In the genomic region with DNA sequence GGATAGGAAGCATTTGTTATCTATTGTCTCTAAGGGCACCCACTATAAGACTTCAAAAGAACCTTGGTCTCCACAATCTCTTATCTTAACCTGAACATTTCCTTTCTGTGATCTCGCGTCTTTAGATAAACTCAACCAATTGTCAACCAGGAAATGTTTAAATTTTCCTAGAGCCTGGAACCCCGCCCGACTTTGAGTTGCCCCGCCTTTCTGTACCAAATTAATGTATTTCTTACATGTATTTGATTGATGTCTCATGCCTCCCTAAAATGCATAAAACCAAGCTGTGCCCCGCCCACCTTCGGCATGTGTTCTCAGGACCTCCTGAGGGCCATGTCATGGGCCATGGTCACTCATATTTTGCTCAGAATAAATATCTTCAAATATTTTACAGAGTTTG, we compare ENCODE assay signal across 24 cellular contexts. TPM values are rescaled to one million over a fixed set of nuclear protein-coding genes. Genes with fewer than 3 reads are reported as not detected.
"Had no signal": no experiment of that assay in that cellular context is flagged by ENCODE, and none has a peak within 500 bp of the region (broad histone marks: within the 10 kb centered on the region; RNA-seq: fewer than 3 reads in every experiment).

No MANE protein-coding gene starts in this region.

- H3K4me3 ChIP-seq: lower lobe of right lung, right atrium auricular region, testis, tibial artery, upper lobe of left lung had no signal

- H3K36me3 ChIP-seq: lower lobe of right lung, neutrophil, right atrium auricular region, tibial artery, upper lobe of left lung had no signal

- DNase-seq: effector memory CD4-positive, alpha-beta T cell; hypothalamus; immature natural killer cell; islet precursor cell; kidney glomerular epithelial cell; left ventricle myocardium superior; lower lobe of right lung; naive B cell; stimulated activated CD4-positive, alpha-beta T cell treated with anti-CD3 and anti-CD28 coated beads, Interleukin-2, amount 100 ng/mL, for 24 hours; stimulated activated CD4-positive, alpha-beta T cell treated with anti-CD3 and anti-CD28 coated beads, Interleukin-4, amount 100 ng/mL, for 24 hours; stimulated activated naive CD4-positive, alpha-beta T cell treated with Interleukin-2 at 50 U/mL for 16 hours; substantia nigra; testis; tibial artery had no signal

- H3K27ac Mint-ChIP-seq: dendritic cell treated with granulocyte-macrophage colony-stimulating factor and Interleukin-4, amounts not matched to agents 40 ng/mL and 50 ng/mL, for 4 days; immature natural killer cell; naive B cell; natural killer cell treated with Interleukin-12 subunit alpha and Interleukin-12 subunit beta and Interleukin-15 and Interleukin-18, amount 100 ng/mL, for 72 hours; progenitor cell of endocrine pancreas; stimulated activated effector memory CD8-positive, alpha-beta T cell treated with anti-CD3 and anti-CD28 coated beads, Interleukin-12 subunit alpha, Interleukin-12 subunit beta, amount 100 ng/mL, for 72 hours had no signal

- H3K4me1 ChIP-seq: parathyroid adenoma, right atrium auricular region had no signal

- H3K27ac ChIP-seq: lower lobe of right lung, neutrophil, parathyroid adenoma, right atrium auricular region, testis, tibial artery, upper lobe of left lung had no signal

- H3K9ac ChIP-seq: parathyroid adenoma had no signal

- H3K4me3 Mint-ChIP-seq: dendritic cell treated with granulocyte-macrophage colony-stimulating factor and Interleukin-4, amounts not matched to agents 40 ng/mL and 50 ng/mL, for 4 days; immature natural killer cell; naive B cell; natural killer cell treated with Interleukin-12 subunit alpha and Interleukin-12 subunit beta and Interleukin-15 and Interleukin-18, amount 100 ng/mL, for 72 hours; neural crest cell; stimulated activated effector memory CD8-positive, alpha-beta T cell treated with anti-CD3 and anti-CD28 coated beads, Interleukin-12 subunit alpha, Interleukin-12 subunit beta, amount 100 ng/mL, for 72 hours had no signal

- H3K4me1 Mint-ChIP-seq: neural crest cell had no signal

- H3K27me3 ChIP-seq: right atrium auricular region, testis had no signal

- H3K36me3 Mint-ChIP-seq: immature natural killer cell; natural killer cell treated with Interleukin-12 subunit alpha and Interleukin-12 subunit beta and Interleukin-15 and Interleukin-18, amount 100 ng/mL, for 72 hours; stimulated activated effector memory CD8-positive, alpha-beta T cell treated with anti-CD3 and anti-CD28 coated beads, Interleukin-12 subunit alpha, Interleukin-12 subunit beta, amount 100 ng/mL, for 72 hours had no signal

- H3K9me3 Mint-ChIP-seq: natural killer cell treated with Interleukin-12 subunit alpha and Interleukin-12 subunit beta and Interleukin-15 and Interleukin-18, amount 100 ng/mL, for 72 hours; stimulated activated effector memory CD8-positive, alpha-beta T cell treated with anti-CD3 and anti-CD28 coated beads, Interleukin-12 subunit alpha, Interleukin-12 subunit beta, amount 100 ng/mL, for 72 hours had no signal

- ATAC-seq: left ventricle myocardium superior; lower lobe of right lung; natural killer cell treated with Interleukin-12 subunit alpha and Interleukin-12 subunit beta and Interleukin-15 and Interleukin-18, amount 100 ng/mL, for 72 hours; sciatic nerve; stimulated activated effector memory CD8-positive, alpha-beta T cell treated with anti-CD3 and anti-CD28 coated beads, Interleukin-12 subunit alpha, Interleukin-12 subunit beta, amount 100 ng/mL, for 72 hours had no signal

- H3K9me3 ChIP-seq: lower lobe of right lung, neutrophil, right atrium auricular region, testis had no signal

RNA-seq across cellular contexts. Expression of gene CXADR, which starts 5.9 kb away (rescaled TPM):
- total RNA-seq: natural killer cell treated with Interleukin-12 subunit alpha and Interleukin-12 subunit beta and Interleukin-15 and Interleukin-18, amount 100 ng/mL, for 72 hours had no signal
- polyA plus RNA-seq: immature natural killer cell had no signal
